Comparison of ENCODE assay signal across 10 cellular contexts in genomic region chr3:52531636-52532516, GRCh38. TPM values are rescaled to one million over a fixed set of nuclear protein-coding genes. Genes with fewer than 3 reads are reported as not detected.
DNase-seq lines count a peak whose midpoint lies in the region; ATAC-seq and TF ChIP-seq lines count a peak whose summit lies in the region.
"Had no signal": no experiment of that assay in that cellular context is flagged by ENCODE, and none has a peak within 500 bp of the region (broad histone marks: within the 10 kb centered on the region; RNA-seq: fewer than 3 reads in every experiment).

No MANE protein-coding gene starts in this region.

- H3K36me3 Mint-ChIP-seq in activated CD8-positive, alpha-beta memory T cell treated with anti-CD3 and anti-CD28 coated beads, Interleukin-2, amount 10 ng/mL, durations not matched to agents 7 days and 5 days, result peaks cover 5% of the 10 kb centered on the region
- H3K36me3 Mint-ChIP-seq in activated naive CD8-positive, alpha-beta T cell treated with anti-CD3 and anti-CD28 coated beads, Interleukin-2, amount 50 U/mL, for 24 hours (ENCODE audit: low read depth), result no peaks in the 10 kb centered on the region
- H3K36me3 Mint-ChIP-seq in immature natural killer cell, result no peaks in the 10 kb centered on the region

- H3K27ac Mint-ChIP-seq in activated CD8-positive, alpha-beta memory T cell treated with anti-CD3 and anti-CD28 coated beads, Interleukin-2, amount 10 ng/mL, durations not matched to agents 7 days and 5 days, result peak overlapping the region; percentile 59
- H3K27ac Mint-ChIP-seq in activated naive CD8-positive, alpha-beta T cell treated with anti-CD3 and anti-CD28 coated beads, Interleukin-2, amount 50 U/mL, for 24 hours, result peak overlapping the region; percentile 69
- H3K27ac Mint-ChIP-seq in immature natural killer cell, result peak overlapping the region in 1 of 6 donors; percentile 46

- no peak for TF ChIP-seq EP300 in tibial nerve (IDR thresholded peaks at IDR 0.05)

- H3K9me3 Mint-ChIP-seq in activated CD8-positive, alpha-beta memory T cell treated with anti-CD3 and anti-CD28 coated beads, Interleukin-2, amount 10 ng/mL, durations not matched to agents 7 days and 5 days (ENCODE audit: low read depth), result no peaks in the 10 kb centered on the region
- no peaks in the 10 kb centered on the region for H3K9me3 Mint-ChIP-seq in activated naive CD8-positive, alpha-beta T cell treated with anti-CD3 and anti-CD28 coated beads, Interleukin-2, amount 50 U/mL, for 24 hours
- H3K9me3 Mint-ChIP-seq in immature natural killer cell, result no peaks in the 10 kb centered on the region

- CTCF ChIA-PET in activated CD8-positive, alpha-beta memory T cell treated with anti-CD3 and anti-CD28 coated beads, Interleukin-2, amount 10 ng/mL, durations not matched to agents 7 days and 5 days (lab: Charles Lee), result interaction anchor here (1.7 kb wide), 1 partner anchor 75 kb away, joined by 5 read pairs; no protein-coding TSS in a partner anchor

- H3K4me3 Mint-ChIP-seq in activated CD8-positive, alpha-beta memory T cell treated with anti-CD3 and anti-CD28 coated beads, Interleukin-2, amount 10 ng/mL, durations not matched to agents 7 days and 5 days, result peak overlapping the region; percentile 76
- peak overlapping the region; percentile 83 for H3K4me3 Mint-ChIP-seq in activated naive CD8-positive, alpha-beta T cell treated with anti-CD3 and anti-CD28 coated beads, Interleukin-2, amount 50 U/mL, for 24 hours
- H3K4me3 Mint-ChIP-seq in immature natural killer cell, result peak overlapping the region in 4 of 5 donors; percentile 54 to 70 (median 64)

- peaks cover 0 to 26% (median 0%) of the 10 kb centered on the region in 3 donors for H3K36me3 ChIP-seq in tibial nerve

- H3K27me3 Mint-ChIP-seq in activated CD8-positive, alpha-beta memory T cell treated with anti-CD3 and anti-CD28 coated beads, Interleukin-2, amount 10 ng/mL, durations not matched to agents 7 days and 5 days, result no peaks in the 10 kb centered on the region
- no peaks in the 10 kb centered on the region for H3K27me3 Mint-ChIP-seq in activated naive CD8-positive, alpha-beta T cell treated with anti-CD3 and anti-CD28 coated beads, Interleukin-2, amount 50 U/mL, for 24 hours
- peaks cover 5 to 12% (median 9%) of the 10 kb centered on the region in 3 donors for H3K27me3 Mint-ChIP-seq in immature natural killer cell (ENCODE audit: low read depth in 3 of 3)

- peak overlapping the region in 3 of 4 donors; percentile 58 to 98 (median 89) for H3K4me3 ChIP-seq in tibial nerve

- H3K4me1 Mint-ChIP-seq in activated CD8-positive, alpha-beta memory T cell treated with anti-CD3 and anti-CD28 coated beads, Interleukin-2, amount 10 ng/mL, durations not matched to agents 7 days and 5 days, result peaks cover 22% of the 10 kb centered on the region
- H3K4me1 Mint-ChIP-seq in activated naive CD8-positive, alpha-beta T cell treated with anti-CD3 and anti-CD28 coated beads, Interleukin-2, amount 50 U/mL, for 24 hours, result peaks cover 23% of the 10 kb centered on the region
- peaks cover 17 to 18% of the 10 kb centered on the region in 2 donors for H3K4me1 Mint-ChIP-seq in immature natural killer cell

- no peak for ATAC-seq in activated CD8-positive, alpha-beta memory T cell treated with anti-CD3 and anti-CD28 coated beads, Interleukin-2, amount 10 ng/mL, durations not matched to agents 7 days and 5 days
- no peak for ATAC-seq in activated naive CD8-positive, alpha-beta T cell treated with anti-CD3 and anti-CD28 coated beads, Interleukin-2, amount 50 U/mL, for 24 hours
- no peak for ATAC-seq in HG03025 (IDR thresholded peaks at IDR 0.05; ENCODE audit: low FRiP score, unreplicated experiment)

- TF ChIP-seq CTCF in tibial nerve (IDR thresholded peaks at IDR 0.05), result no peak

- TF ChIP-seq POLR2A in tibial nerve (IDR thresholded peaks at IDR 0.05), result no peak

- H3K4me1 ChIP-seq in tibial nerve, result peaks cover 0 to 68% (median 18%) of the 10 kb centered on the region in 4 donors

- no peaks in the 10 kb centered on the region for H3K27me3 ChIP-seq in tibial nerve

- no peak for DNase-seq in activated CD8-positive, alpha-beta memory T cell treated with anti-CD3 and anti-CD28 coated beads, Interleukin-2, amount 10 ng/mL, durations not matched to agents 7 days and 5 days
- no peak for DNase-seq in activated CD8-positive, alpha-beta memory T cell treated with anti-CD3 and anti-CD28 coated beads, Interleukin-2, amount 50 U/mL, for 48 hours
- DNase-seq in activated naive CD8-positive, alpha-beta T cell treated with anti-CD3 and anti-CD28 coated beads, Interleukin-2, amount 50 U/mL, for 24 hours, result no peak
- no peak for DNase-seq in immature natural killer cell
- DNase-seq in tibial nerve (ENCODE audit: low spot score in 2 of 2), result no peak
- DNase-seq in DMS79 treated with DMSO at 0.1 percent for 48 hours (lab: John Stamatoyannopoulos, UW), result no peak
- no peak for DNase-seq in A172 (ENCODE audit: low spot score)
- DNase-seq: effector CD8-positive, alpha-beta T cell; KG1 had no signal

- 77 to 84% methylated on average over 13 to 15 of the region's 16 CpGs for WGBS in tibial nerve, 2 donors

- H3K9me3 ChIP-seq in tibial nerve, result no peaks in the 10 kb centered on the region

- peak overlapping the region in 3 of 4 donors; percentile 73 to 89 (median 79) for H3K27ac ChIP-seq in tibial nerve

RNA-seq across cellular contexts. Expression of gene NT5DC2, which starts 1.8 kb away (rescaled TPM):
- total RNA-seq in activated CD8-positive, alpha-beta memory T cell treated with anti-CD3 and anti-CD28 coated beads, Interleukin-2, amount 10 ng/mL, durations not matched to agents 7 days and 5 days, result 10 to 100 TPM; 38.7 to 54.5 TPM
- polyA plus RNA-seq in immature natural killer cell, result under 1 TPM in 2 of 3 donors, not detected in 1; 0.26 to 0.53 TPM
- 100 to 1,000 TPM in 2 of 4 donors, 10 to 100 TPM in 2; 71.1 to 133 (median 94.2) TPM for total RNA-seq in tibial nerve
- total RNA-seq in A172 (2014; rRNA removed; shearing (Covaris generic)), result 65.6 and 92.3 TPM in 2 replicates

RNA-seq across cellular contexts. Expression of gene UQCC5, which starts 4.5 kb away (rescaled TPM):
- total RNA-seq in activated CD8-positive, alpha-beta memory T cell treated with anti-CD3 and anti-CD28 coated beads, Interleukin-2, amount 10 ng/mL, durations not matched to agents 7 days and 5 days, result 10 to 100 TPM; 12.9 to 15.5 TPM
- 10 to 100 TPM; 11.7 to 27.2 (median 13.9) TPM for polyA plus RNA-seq in immature natural killer cell
- total RNA-seq in tibial nerve, result 10 to 100 TPM in 2 of 4 donors, 1 to 10 TPM in 2; 1.2 to 23.9 (median 9.5) TPM
- total RNA-seq in A172 (2014; rRNA removed; shearing (Covaris generic)), result 17.1 and 47.0 TPM in 2 replicates

RNA-seq across cellular contexts. Expression of gene STAB1, which starts 36.7 kb away (rescaled TPM):
- not detected for total RNA-seq in activated CD8-positive, alpha-beta memory T cell treated with anti-CD3 and anti-CD28 coated beads, Interleukin-2, amount 10 ng/mL, durations not matched to agents 7 days and 5 days
- under 1 TPM in 1 of 3 donors, not detected in 2; 0.10 TPM for polyA plus RNA-seq in immature natural killer cell
- total RNA-seq in tibial nerve, result 100 to 1,000 TPM; 167 to 527 (median 264) TPM
- 0.12 TPM in 1 of 2 replicates, not detected in the other for total RNA-seq in A172 (2014; rRNA removed; shearing (Covaris generic))

Comparison
In these comparisons a context has a peak if more than half of its experiments do, and no peak if none do; other contexts are left out.
1. RNA of gene STAB1, which starts 36.7 kb away (total RNA-seq): 167 to 527 TPM in tibial nerve; 0.12 TPM in A172 and not detected in activated CD8-positive, alpha-beta memory T cell treated with anti-CD3 and anti-CD28 coated beads, Interleukin-2, amount 10 ng/mL, durations not matched to agents 7 days and 5 days; every median in the first group is over 100 times any median in the second.
2. Peak in every context shown above with its lines, with median percentiles within 50 percentile points of each other: H3K4me3 Mint-ChIP-seq.